In genomic region chr12:9364224-9365176, GRCh38 we compare ENCODE assay signal across 8 cellular contexts.
A peak's percentile ranks its signal among the peaks of the same experiment; 100 is the strongest.
DNase-seq lines count a peak whose midpoint lies in the region; ATAC-seq lines count a peak whose summit lies in the region.

No MANE protein-coding gene starts in this region.

- no peaks in the 10 kb centered on the region for H3K36me3 Mint-ChIP-seq in effector memory CD8-positive, alpha-beta T cell (ENCODE audit: insufficient read depth)

- H3K27me3 Mint-ChIP-seq in effector memory CD8-positive, alpha-beta T cell: peaks cover 0 to 10% of the 10 kb centered on the region in 2 donors

- H3K4me1 Mint-ChIP-seq in effector memory CD8-positive, alpha-beta T cell (ENCODE audit: low read depth in 2 of 2): peaks cover 30 to 42% of the 10 kb centered on the region in 2 donors

- peak overlapping the region; percentile 27 for H3K4me3 ChIP-seq in skeletal muscle cell (ENCODE audit: low read depth, low read length)

- peak; percentile 7 for DNase-seq in activated gamma-delta T cell treated with anti-CD3 and anti-CD28 coated beads, Interleukin-2, amount 50 U/mL, for 16 hours (ENCODE audit: low read depth)
- DNase-seq in activated gamma-delta T cell (lab: John Stamatoyannopoulos, UW) (no peak), RPMI7951 (ENCODE audit: low read depth) (peak; percentile 80), skeletal muscle cell (ENCODE audit: low read depth) (peak; percentile 65), UCSD-AML1 (lab: John Stamatoyannopoulos, UW; ENCODE audit: unreplicated experiment) (no peak), NCI-H1092 treated with DMSO at 0.1 percent for 48 hours (lab: John Stamatoyannopoulos, UW) (no peak)
- DNase-seq in effector memory CD8-positive, alpha-beta T cell: peak in 1 of 3 experiments; percentile 22

- peak; percentile 84 for ATAC-seq in HG02970 (IDR thresholded peaks at IDR 0.05; ENCODE audit: low FRiP score, unreplicated experiment)
- peak; percentile 77 for ATAC-seq in effector memory CD8-positive, alpha-beta T cell (replicated peaks)

- H3K4me3 Mint-ChIP-seq in effector memory CD8-positive, alpha-beta T cell: peak overlapping the region; percentile 68 to 79

- peak overlapping the region; percentile 77 to 79 for H3K27ac Mint-ChIP-seq in effector memory CD8-positive, alpha-beta T cell

- H3K9me3 Mint-ChIP-seq in effector memory CD8-positive, alpha-beta T cell: no peaks in the 10 kb centered on the region

Comparison
In these comparisons a context has a peak if more than half of its experiments do, and no peak if none do; other contexts are left out.
1. DNase-seq: peak in activated gamma-delta T cell treated with anti-CD3 and anti-CD28 coated beads, Interleukin-2, amount 50 U/mL, for 16 hours (single experiment), RPMI7951 (single experiment) and skeletal muscle cell (single experiment); none in activated gamma-delta T cell (single experiment), UCSD-AML1 (single experiment) and NCI-H1092 treated with DMSO at 0.1 percent for 48 hours (single experiment).